25 cellular contexts compared by ENCODE assay signal in the genomic region with DNA sequence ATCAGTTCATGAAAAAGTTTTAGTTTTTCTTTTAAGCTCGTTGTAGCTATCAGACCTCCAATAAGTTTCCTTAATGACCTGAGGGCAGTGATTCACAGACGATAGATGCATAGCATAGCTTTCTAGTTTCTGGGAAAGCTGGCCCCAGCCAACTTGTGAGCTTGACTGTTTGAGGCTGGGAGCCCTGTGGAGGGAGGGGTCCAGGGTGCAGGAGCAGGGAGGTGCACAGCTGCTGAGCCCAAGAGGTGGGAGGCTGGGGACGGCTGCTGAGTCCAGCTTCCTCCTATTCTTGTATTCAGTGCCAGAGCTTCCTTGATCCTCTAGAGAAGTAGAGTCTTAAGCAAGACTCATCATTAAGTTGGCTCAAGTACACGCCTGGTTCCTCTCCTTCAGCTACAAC. TPM values are rescaled to one million over a fixed set of nuclear protein-coding genes. Genes with fewer than 3 reads are reported as not detected.
DNase-seq lines count a peak whose midpoint lies in the region; ATAC-seq and TF ChIP-seq lines count a peak whose summit lies in the region.
"Had no signal": no experiment of that assay in that cellular context is flagged by ENCODE, and none has a peak within 500 bp of the region (broad histone marks: within the 10 kb centered on the region; RNA-seq: fewer than 3 reads in every experiment).

No MANE protein-coding gene starts in this region.

- TF ChIP-seq CTCF in MCF 10A (IDR thresholded peaks at IDR 0.05; ENCODE audit: unreplicated experiment) = no peak
- no peak for TF ChIP-seq CTCF in breast epithelium (IDR thresholded peaks at IDR 0.05)
- TF ChIP-seq CTCF in epithelial cell of esophagus (IDR thresholded peaks at IDR 0.05; ENCODE audit: insufficient read depth, low read depth, low read length, missing control alignments) = no peak
- TF ChIP-seq CTCF in thyroid gland (IDR thresholded peaks at IDR 0.05) = no peak

- CTCF ChIA-PET in MCF 10A (lab: Yijun Ruan, JAX) = interaction anchor here (0.8 to 1.5 kb wide), 5 partner anchors 8 to 151 kb away, joined by 4 to 5 read pairs (median 4); no protein-coding TSS in a partner anchor

- H3K27me3 Mint-ChIP-seq in MCF 10A (ENCODE audit: insufficient read depth, unreplicated experiment) = peaks cover 12% of the 10 kb centered on the region

- TF ChIP-seq POLR2A in breast epithelium (IDR thresholded peaks at IDR 0.05) (no peak), thyroid gland (IDR thresholded peaks at IDR 0.05) (no peak)

- 53 to 64% methylated on average over 4 of the region's 4 CpGs for WGBS in thyroid gland, 2 donors

- POLR2A ChIA-PET in MCF 10A (lab: Yijun Ruan, JAX) = interaction anchor here (1.2 kb wide), 1 partner anchor 23 kb away, joined by 3 read pairs; no protein-coding TSS in a partner anchor

- no peak for ATAC-seq in GM18870 (IDR thresholded peaks at IDR 0.05; ENCODE audit: unreplicated experiment)
- no peak for ATAC-seq in HG03378 (IDR thresholded peaks at IDR 0.05; ENCODE audit: unreplicated experiment)

- no peak overlapping the region for H3K27ac ChIP-seq in breast epithelium
- no peak overlapping the region for H3K27ac ChIP-seq in thyroid gland
- H3K27ac ChIP-seq: upper lobe of left lung, VCaP had no signal

- H3K27ac Mint-ChIP-seq in MCF 10A (ENCODE audit: low read depth, unreplicated experiment) = no peak overlapping the region
- H3K27ac Mint-ChIP-seq: activated CD4-positive, alpha-beta memory T cell treated with anti-CD3 and anti-CD28 coated beads, Interleukin-2, amount 10 ng/mL, durations not matched to agents 7 days and 5 days; activated naive CD4-positive, alpha-beta T cell treated with anti-CD3 and anti-CD28 coated beads, Interleukin-2, amount 50 U/mL, for 24 hours; B cell; endodermal cell; nephron progenitor cell; stimulated activated naive CD8-positive, alpha-beta T cell treated with anti-CD3 and anti-CD28 coated beads, Interleukin-15, Interleukin-2, amounts not matched to agents 100 ng/mL and 50 ng/mL, for 24 hours; T-helper 1 cell treated with Interleukin-12 subunit alpha and Interleukin-12 subunit beta and Interleukin-4 antibody, amounts not matched to agents 30 μg/mL and 1 μg/mL, for 36 hours had no signal

- no peaks in the 10 kb centered on the region for H3K4me1 ChIP-seq in breast epithelium
- H3K4me1 ChIP-seq in thyroid gland = no peaks in the 10 kb centered on the region
- H3K4me1 ChIP-seq: Caco-2, upper lobe of left lung had no signal

- no peaks in the 10 kb centered on the region for H3K27me3 ChIP-seq in breast epithelium
- no peaks in the 10 kb centered on the region for H3K27me3 ChIP-seq in thyroid gland
- H3K27me3 ChIP-seq: upper lobe of left lung had no signal

- intact Hi-C loops in MCF 10A (cut with micrococcal nuclease) = no loop called here
- intact Hi-C loops in breast epithelium (cut with DNase I; ENCODE audit: low total_unique reads) = no loop called here
- intact Hi-C loops in thyroid gland (cut with DNase I) = no loop called here

- H3K36me3 ChIP-seq in breast epithelium (no peaks in the 10 kb centered on the region), thyroid gland (no peaks in the 10 kb centered on the region)
- H3K36me3 ChIP-seq: upper lobe of left lung had no signal

- H3K4me3 ChIP-seq in breast epithelium (no peak overlapping the region), epithelial cell of esophagus (ENCODE audit: low read length) (no peak overlapping the region), thyroid gland (replicated peaks in 1 of 3) (no peak overlapping the region)
- H3K4me3 ChIP-seq: upper lobe of left lung had no signal

- H3K36me3 Mint-ChIP-seq in MCF 10A (ENCODE audit: insufficient read depth, unreplicated experiment) = no peaks in the 10 kb centered on the region
- H3K36me3 Mint-ChIP-seq: activated naive CD4-positive, alpha-beta T cell treated with anti-CD3 and anti-CD28 coated beads, Interleukin-2, amount 50 U/mL, for 24 hours had no signal

- no peaks in the 10 kb centered on the region for H3K9me3 ChIP-seq in breast epithelium
- H3K9me3 ChIP-seq in thyroid gland = no peaks in the 10 kb centered on the region
- H3K9me3 ChIP-seq: Caco-2, upper lobe of left lung had no signal

- H3K4me3 Mint-ChIP-seq in MCF 10A (ENCODE audit: unreplicated experiment) = no peak overlapping the region
- H3K4me3 Mint-ChIP-seq: activated CD4-positive, alpha-beta memory T cell treated with anti-CD3 and anti-CD28 coated beads, Interleukin-2, amount 10 ng/mL, durations not matched to agents 7 days and 5 days; activated naive CD4-positive, alpha-beta T cell treated with anti-CD3 and anti-CD28 coated beads, Interleukin-2, amount 50 U/mL, for 24 hours; B cell; endodermal cell; nephron progenitor cell; stimulated activated naive CD8-positive, alpha-beta T cell treated with anti-CD3 and anti-CD28 coated beads, Interleukin-15, Interleukin-2, amounts not matched to agents 100 ng/mL and 50 ng/mL, for 24 hours; T-helper 1 cell treated with Interleukin-12 subunit alpha and Interleukin-12 subunit beta and Interleukin-4 antibody, amounts not matched to agents 30 μg/mL and 1 μg/mL, for 36 hours had no signal

- peaks cover 13% of the 10 kb centered on the region for H3K4me1 Mint-ChIP-seq in MCF 10A (ENCODE audit: insufficient read depth, unreplicated experiment)
- H3K4me1 Mint-ChIP-seq: activated CD4-positive, alpha-beta memory T cell treated with anti-CD3 and anti-CD28 coated beads, Interleukin-2, amount 10 ng/mL, durations not matched to agents 7 days and 5 days; activated naive CD4-positive, alpha-beta T cell treated with anti-CD3 and anti-CD28 coated beads, Interleukin-2, amount 50 U/mL, for 24 hours; B cell; endodermal cell; nephron progenitor cell had no signal

- DNase-seq in MCF 10A (ENCODE audit: unreplicated experiment) (peak; percentile 65), breast epithelium (ENCODE audit: low spot score in 2 of 2) (no peak), RPMI8226 (peak; percentile 64), epithelial cell of esophagus (ENCODE audit: low read depth) (peak; percentile 60), thyroid gland (no peak), NCI-H2029 treated with DMSO at 0.1 percent for 48 hours (lab: John Stamatoyannopoulos, UW) (no peak)
- DNase-seq: activated CD4-positive, alpha-beta memory T cell treated with anti-CD3 and anti-CD28 coated beads, Interleukin-2, amount 10 ng/mL, durations not matched to agents 7 days and 5 days; activated T-cell treated with anti-CD3 and anti-CD28 coated beads, Interleukin-2, amount 50 U/mL, for 48 hours; Caco-2; endodermal cell; kidney glomerular epithelial cell; mesenchymal stem cell; NCI-H1436; nephron progenitor cell; upper lobe of left lung had no signal

- no peaks in the 10 kb centered on the region for H3K9me3 Mint-ChIP-seq in MCF 10A (ENCODE audit: unreplicated experiment)
- H3K9me3 Mint-ChIP-seq: activated CD4-positive, alpha-beta memory T cell treated with anti-CD3 and anti-CD28 coated beads, Interleukin-2, amount 10 ng/mL, durations not matched to agents 7 days and 5 days; activated naive CD4-positive, alpha-beta T cell treated with anti-CD3 and anti-CD28 coated beads, Interleukin-2, amount 50 U/mL, for 24 hours; stimulated activated naive CD8-positive, alpha-beta T cell treated with anti-CD3 and anti-CD28 coated beads, Interleukin-15, Interleukin-2, amounts not matched to agents 100 ng/mL and 50 ng/mL, for 24 hours; T-helper 1 cell treated with Interleukin-12 subunit alpha and Interleukin-12 subunit beta and Interleukin-4 antibody, amounts not matched to agents 30 μg/mL and 1 μg/mL, for 36 hours had no signal

- BruUV-seq in MCF 10A (replicated peaks; lab: Mats Ljungman, UMichigan) = no TSS peak

RNA-seq across cellular contexts. Expression of gene AVPR1B, which starts 11.0 kb away (rescaled TPM):
- total RNA-seq in MCF 10A (2022) = not detected in 2 replicates
- total RNA-seq in breast epithelium = not detected
- under 1 TPM in 3 of 4 donors, not detected in 1; 0.11 to 0.68 (median 0.38) TPM for total RNA-seq in thyroid gland
- total RNA-seq: A172; activated CD4-positive, alpha-beta memory T cell treated with anti-CD3 and anti-CD28 coated beads, Interleukin-2, amount 10 ng/mL, durations not matched to agents 7 days and 5 days; Caco-2; Daoy; posterior vena cava; upper lobe of left lung had no signal

Comparison
In these comparisons a context has a peak if more than half of its experiments do, and no peak if none do; other contexts are left out.
1. DNase-seq: peak in MCF 10A (single experiment), RPMI8226 (single experiment) and epithelial cell of esophagus (single experiment); none in breast epithelium (0 of 2), thyroid gland (0 of 2) and NCI-H2029 treated with DMSO at 0.1 percent for 48 hours (single experiment).